ENCODE assay signal across 23 cellular contexts in the genomic region with DNA sequence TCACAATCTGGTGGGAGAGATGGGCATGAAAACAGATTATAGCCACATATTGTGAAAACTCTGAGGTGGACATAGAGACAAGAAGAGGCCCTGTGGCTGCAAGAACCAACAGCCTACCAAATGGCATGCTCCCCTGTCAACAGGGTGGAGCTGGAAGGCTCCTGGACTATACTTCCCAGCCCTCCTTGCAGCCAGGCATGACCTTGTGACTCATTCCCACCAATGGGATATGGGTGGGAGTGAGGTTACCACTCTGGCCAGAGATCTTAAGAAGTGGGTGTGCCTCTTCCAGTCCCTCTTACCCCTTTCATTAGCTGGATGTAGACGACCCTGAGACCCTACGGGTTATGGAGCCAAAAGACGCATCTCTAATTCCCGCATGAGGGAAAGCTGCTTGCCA.
"Had no signal": no experiment of that assay in that cellular context is flagged by ENCODE, and none has a peak within 500 bp of the region (broad histone marks: within the 10 kb centered on the region; RNA-seq: fewer than 3 reads in every experiment).

No MANE protein-coding gene starts in this region.

- DNase-seq: activated CD4-positive, alpha-beta memory T cell treated with anti-CD3 and anti-CD28 coated beads, Interleukin-2, amount 10 ng/mL, durations not matched to agents 7 days and 5 days; activated CD4-positive, alpha-beta T cell treated with anti-CD3 and anti-CD28 coated beads for 4 hours; activated CD8-positive, alpha-beta memory T cell treated with anti-CD3 and anti-CD28 coated beads, Interleukin-2, amount 50 U/mL, for 48 hours; activated gamma-delta T cell; activated T-cell treated with anti-CD3 and anti-CD28 coated beads, Interleukin-2, amount 50 U/mL, for 72 hours; body of pancreas; caudate nucleus; colonic mucosa; effector CD4-positive, alpha-beta T cell; foreskin melanocyte; head of caudate nucleus; left lung; natural killer cell; posterior cingulate gyrus; retina; stimulated activated CD4-positive, alpha-beta T cell treated with anti-CD3 and anti-CD28 coated beads, Interleukin-15, amount 100 ng/mL, for 24 hours; stimulated activated CD4-positive, alpha-beta T cell treated with anti-CD3 and anti-CD28 coated beads, Interleukin-4, amount 100 ng/mL, for 1 hour; stimulated activated naive B cell treated with anti-CD40 and anti-IgM and Interleukin-4, amounts not matched to agents 10 μg/mL and 1 μg/mL and 100 μg/mL, for 72 hours; substantia nigra; T-helper 17 cell; transverse colon had no signal

- H3K27me3 ChIP-seq: body of pancreas, colonic mucosa, left lung, transverse colon, vagina had no signal

- H3K4me3 ChIP-seq: body of pancreas, colonic mucosa, left lung, transverse colon, vagina had no signal

- H3K27ac Mint-ChIP-seq: activated CD4-positive, alpha-beta memory T cell treated with anti-CD3 and anti-CD28 coated beads, Interleukin-2, amount 10 ng/mL, durations not matched to agents 7 days and 5 days; activated T-cell treated with anti-CD3 and anti-CD28 coated beads, Interleukin-2, amount 50 U/mL, for 72 hours; natural killer cell; stimulated activated naive B cell treated with anti-CD40 and anti-IgM and Interleukin-4, amounts not matched to agents 10 μg/mL and 1 μg/mL and 100 μg/mL, for 72 hours; T-helper 17 cell had no signal

- ATAC-seq: activated naive CD4-positive, alpha-beta T cell treated with anti-CD3 and anti-CD28 coated beads, Interleukin-2, amount 50 U/mL, for 72 hours; activated T-cell treated with anti-CD3 and anti-CD28 coated beads, Interleukin-2, amount 50 U/mL, for 72 hours; body of pancreas; left lung; natural killer cell; stimulated activated naive B cell treated with anti-CD40 and anti-IgM and Interleukin-4, amounts not matched to agents 10 μg/mL and 1 μg/mL and 100 μg/mL, for 72 hours; T-helper 17 cell had no signal

- H3K9me3 ChIP-seq: body of pancreas, colonic mucosa, transverse colon, vagina had no signal

- H3K36me3 ChIP-seq: colonic mucosa, left lung, transverse colon, vagina had no signal

- H3K9me3 Mint-ChIP-seq: activated CD4-positive, alpha-beta memory T cell treated with anti-CD3 and anti-CD28 coated beads, Interleukin-2, amount 10 ng/mL, durations not matched to agents 7 days and 5 days; natural killer cell had no signal

- H3K36me3 Mint-ChIP-seq: activated naive CD4-positive, alpha-beta T cell treated with anti-CD3 and anti-CD28 coated beads, Interleukin-2, amount 50 U/mL, for 72 hours; natural killer cell had no signal

- H3K27ac ChIP-seq: body of pancreas, colonic mucosa, left lung, transverse colon, vagina had no signal

- H3K4me3 Mint-ChIP-seq: activated CD4-positive, alpha-beta memory T cell treated with anti-CD3 and anti-CD28 coated beads, Interleukin-2, amount 10 ng/mL, durations not matched to agents 7 days and 5 days; activated T-cell treated with anti-CD3 and anti-CD28 coated beads, Interleukin-2, amount 50 U/mL, for 72 hours; natural killer cell; stimulated activated naive B cell treated with anti-CD40 and anti-IgM and Interleukin-4, amounts not matched to agents 10 μg/mL and 1 μg/mL and 100 μg/mL, for 72 hours; T-helper 17 cell had no signal

- H3K4me1 ChIP-seq: body of pancreas, colonic mucosa, left lung, transverse colon, vagina had no signal
